ENCODE assay signal across 11 cellular contexts in the genomic region with DNA sequence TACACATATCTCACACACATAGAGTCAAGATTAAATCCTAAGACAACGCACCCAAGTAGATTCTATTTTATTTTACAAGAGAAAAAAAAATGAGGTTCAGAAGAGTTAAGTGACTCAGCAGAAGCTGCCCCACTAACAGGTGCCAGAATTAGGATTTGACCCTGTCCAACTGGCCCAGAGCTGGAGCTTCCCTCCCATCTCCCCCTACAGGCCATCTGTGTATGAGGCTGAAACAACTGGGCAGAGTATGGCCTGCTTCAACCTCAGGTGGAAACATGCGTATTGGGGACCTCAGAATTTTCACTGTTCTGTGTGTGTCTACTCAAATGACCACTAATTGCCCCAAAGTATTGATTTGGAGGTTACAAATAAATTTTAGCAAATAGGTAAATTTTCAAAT. TPM values are rescaled to one million over a fixed set of nuclear protein-coding genes. Genes with fewer than 3 reads are reported as not detected.
DNase-seq lines count a peak whose midpoint lies in the region; ATAC-seq and TF ChIP-seq lines count a peak whose summit lies in the region.
"Had no signal": no experiment of that assay in that cellular context is flagged by ENCODE, and none has a peak within 500 bp of the region (broad histone marks: within the 10 kb centered on the region; RNA-seq: fewer than 3 reads in every experiment).

No MANE protein-coding gene starts in this region.

- H3K36me3 Mint-ChIP-seq in nephron (ENCODE audit: low read depth) (no peaks in the 10 kb centered on the region), T-cell (no peaks in the 10 kb centered on the region)

- H3F3A ChIP-seq in Loucy (ENCODE audit: low read depth), result no peaks in the 10 kb centered on the region

- CTCF ChIA-PET in T-cell (lab: Charles Lee), result no interaction called here

- ATAC-seq in HG03342 (IDR thresholded peaks at IDR 0.05; ENCODE audit: unreplicated experiment) (no peak), HG03378 (IDR thresholded peaks at IDR 0.05; ENCODE audit: unreplicated experiment) (no peak), T-cell (replicated peaks in 1 of 4) (no peak)

- H3K27ac Mint-ChIP-seq in nephron, result no peak overlapping the region
- H3K27ac Mint-ChIP-seq in T-cell, result no peak overlapping the region

- H3K36me3 ChIP-seq in Loucy (ENCODE audit: insufficient read depth, low read length), result no peaks in the 10 kb centered on the region

- H3K9me2 ChIP-seq in Loucy (replicated peaks; ENCODE audit: low read depth, low read length), result no peaks in the 10 kb centered on the region

- no peak overlapping the region for H3K4me2 ChIP-seq in Loucy (ENCODE audit: low read depth, low read length, poor library complexity, severe bottlenecking)

- H3K9me3 Mint-ChIP-seq in nephron, result peaks cover 8% of the 10 kb centered on the region
- no peaks in the 10 kb centered on the region for H3K9me3 Mint-ChIP-seq in T-cell

- H3K9me3 ChIP-seq in Loucy (ENCODE audit: insufficient read depth, low read depth, low read length), result no peaks in the 10 kb centered on the region

- H3K4me3 Mint-ChIP-seq in nephron (no peak overlapping the region), T-cell (no peak overlapping the region)

- DNase-seq in ELF-1 (ENCODE audit: low read depth, low spot score) (peak; percentile 20), choroid plexus epithelial cell (ENCODE audit: low read depth) (peak; percentile 33), T-cell (no peak), T1000 (lab: John Stamatoyannopoulos, UW) (no peak)
- DNase-seq: activated T-cell treated with anti-CD3 and anti-CD28 coated beads for 4 hours; NCI-H774; stimulated activated naive CD4-positive, alpha-beta T cell treated with Interleukin-2 at 50 U/mL for 16 hours had no signal

- H3K27me3 Mint-ChIP-seq in nephron (ENCODE audit: low read depth), result peaks cover 4% of the 10 kb centered on the region
- H3K27me3 Mint-ChIP-seq in T-cell, result peaks cover 0 to 6% of the 10 kb centered on the region in 2 donors

- no peaks in the 10 kb centered on the region for H4K20me1 ChIP-seq in Loucy (ENCODE audit: insufficient read depth, low read length, poor library complexity, severe bottlenecking)

- H3K4me1 Mint-ChIP-seq in nephron, result peaks cover 18% of the 10 kb centered on the region
- no peaks in the 10 kb centered on the region for H3K4me1 Mint-ChIP-seq in T-cell

- no peak overlapping the region for H2AFZ ChIP-seq in Loucy (ENCODE audit: low read length)

- no peaks in the 10 kb centered on the region for H3K79me2 ChIP-seq in Loucy (ENCODE audit: insufficient read depth, low read length)

- H3K4me1 ChIP-seq in Loucy (ENCODE audit: insufficient read depth, low read length, poor library complexity, severe bottlenecking), result no peaks in the 10 kb centered on the region

- H3K9ac ChIP-seq in Loucy (ENCODE audit: low read depth, low read length, poor library complexity, severe bottlenecking), result no peak overlapping the region

- TF ChIP-seq CTCF in Loucy (conservative IDR thresholded peaks at IDR 0.05; ENCODE audit: low read length) (peak; percentile 61), choroid plexus epithelial cell (conservative IDR thresholded peaks at IDR 0.05; ENCODE audit: low read depth, low read length) (peak; percentile 77), nephron (IDR thresholded peaks at IDR 0.05; ENCODE audit: unreplicated experiment in 3 of 3) (peak in 2 of 3 experiments; percentile 11 to 32)

- no peaks in the 10 kb centered on the region for H3K27me3 ChIP-seq in Loucy (ENCODE audit: insufficient read depth, low read length, poor library complexity, severe bottlenecking)

- POLR2A ChIA-PET in T-cell (lab: Charles Lee), result no interaction called here

- H3K4me3 ChIP-seq in Loucy (ENCODE audit: low read length, poor library complexity, severe bottlenecking) (no peak overlapping the region), choroid plexus epithelial cell (ENCODE audit: low read depth, low read length) (no peak overlapping the region)

RNA-seq across cellular contexts. Expression of a gene that starts 29.9 kb away (rescaled TPM):
- total RNA-seq in T-cell, result 10 to 100 TPM; 12.9 to 18.1 (median 16.8) TPM

Comparison
In these comparisons a context has a peak if more than half of its experiments do, and no peak if none do; other contexts are left out.
1. DNase-seq: peak in ELF-1 (single experiment) and choroid plexus epithelial cell (single experiment); none in T-cell (0 of 34) and T1000 (single experiment).
2. CTCF ChIP-seq: peak in every context shown above with its lines; median percentile 77 in choroid plexus epithelial cell; 61 in Loucy; 22 in nephron.